11 cellular contexts compared by ENCODE assay signal in the genomic region with DNA sequence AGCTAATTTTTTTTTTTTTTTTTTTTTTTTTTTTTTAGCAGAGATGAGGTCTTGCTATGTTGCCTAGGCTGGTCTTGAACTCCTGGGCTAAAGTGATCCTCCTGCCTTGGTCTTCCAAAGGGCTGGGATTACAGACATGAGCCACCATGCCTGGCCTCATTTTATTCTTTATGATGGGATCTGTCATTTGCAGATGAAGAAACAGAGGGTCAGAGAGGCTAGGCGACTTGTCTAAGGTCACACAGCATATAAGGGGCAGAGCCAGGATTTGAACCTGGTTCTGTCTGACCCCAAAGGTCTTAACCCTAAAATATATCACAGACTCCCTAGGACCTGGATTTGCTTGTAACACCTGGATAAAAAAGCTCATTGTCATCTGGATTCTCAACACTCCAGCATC.
"Had no signal": no experiment of that assay in that cellular context is flagged by ENCODE, and none has a peak within 500 bp of the region (broad histone marks: within the 10 kb centered on the region; RNA-seq: fewer than 3 reads in every experiment).

No MANE protein-coding gene starts in this region.

- H3K36me3 ChIP-seq: gastrocnemius medialis, heart right ventricle, thyroid gland had no signal

- H3K27me3 Mint-ChIP-seq: activated CD8-positive, alpha-beta memory T cell treated with anti-CD3 and anti-CD28 coated beads, Interleukin-2, amount 10 ng/mL, durations not matched to agents 7 days and 5 days; activated naive CD8-positive, alpha-beta T cell treated with anti-CD3 and anti-CD28 coated beads, Interleukin-2, amount 10 ng/mL, durations not matched to agents 7 days and 5 days had no signal

- H3K9me3 ChIP-seq: gastrocnemius medialis, heart right ventricle, thyroid gland had no signal

- H3K4me1 ChIP-seq: gastrocnemius medialis, thyroid gland had no signal

- H3K27ac ChIP-seq: gastrocnemius medialis, heart right ventricle, thyroid gland had no signal

- ATAC-seq: activated CD8-positive, alpha-beta memory T cell treated with anti-CD3 and anti-CD28 coated beads, Interleukin-2, amount 10 ng/mL, durations not matched to agents 7 days and 5 days had no signal

- H3K4me3 Mint-ChIP-seq: activated CD8-positive, alpha-beta memory T cell treated with anti-CD3 and anti-CD28 coated beads, Interleukin-2, amount 10 ng/mL, durations not matched to agents 7 days and 5 days; activated naive CD8-positive, alpha-beta T cell treated with anti-CD3 and anti-CD28 coated beads, Interleukin-2, amount 10 ng/mL, durations not matched to agents 7 days and 5 days; nephron had no signal

- DNase-seq: activated CD4-positive, alpha-beta T cell treated with anti-CD3 and anti-CD28 coated beads for 1 hour; activated CD4-positive, alpha-beta T cell treated with anti-CD3 and anti-CD28 coated beads, Interleukin-2, amount 50 U/mL, for 48 hours; activated CD8-positive, alpha-beta memory T cell treated with anti-CD3 and anti-CD28 coated beads, Interleukin-2, amount 10 ng/mL, durations not matched to agents 7 days and 5 days; activated gamma-delta T cell treated with Interleukin-2 at 50 U/mL for 16 hours; activated naive CD8-positive, alpha-beta T cell treated with anti-CD3 and anti-CD28 coated beads, Interleukin-2, amount 10 ng/mL, durations not matched to agents 7 days and 5 days; activated T-cell treated with anti-CD3 and anti-CD28 coated beads, Interleukin-2, amount 50 U/mL, for 48 hours; heart right ventricle; T-helper 2 cell had no signal

- H3K27me3 ChIP-seq: gastrocnemius medialis, thyroid gland had no signal

- H3K4me3 ChIP-seq: gastrocnemius medialis, heart right ventricle, thyroid gland had no signal

- H3K4me1 Mint-ChIP-seq: activated CD8-positive, alpha-beta memory T cell treated with anti-CD3 and anti-CD28 coated beads, Interleukin-2, amount 10 ng/mL, durations not matched to agents 7 days and 5 days; activated naive CD8-positive, alpha-beta T cell treated with anti-CD3 and anti-CD28 coated beads, Interleukin-2, amount 10 ng/mL, durations not matched to agents 7 days and 5 days had no signal

- H3K36me3 Mint-ChIP-seq: activated CD8-positive, alpha-beta memory T cell treated with anti-CD3 and anti-CD28 coated beads, Interleukin-2, amount 10 ng/mL, durations not matched to agents 7 days and 5 days; activated naive CD8-positive, alpha-beta T cell treated with anti-CD3 and anti-CD28 coated beads, Interleukin-2, amount 10 ng/mL, durations not matched to agents 7 days and 5 days had no signal

- H3K27ac Mint-ChIP-seq: activated CD8-positive, alpha-beta memory T cell treated with anti-CD3 and anti-CD28 coated beads, Interleukin-2, amount 10 ng/mL, durations not matched to agents 7 days and 5 days; activated naive CD8-positive, alpha-beta T cell treated with anti-CD3 and anti-CD28 coated beads, Interleukin-2, amount 10 ng/mL, durations not matched to agents 7 days and 5 days had no signal

- H3K9me3 Mint-ChIP-seq: activated naive CD8-positive, alpha-beta T cell treated with anti-CD3 and anti-CD28 coated beads, Interleukin-2, amount 10 ng/mL, durations not matched to agents 7 days and 5 days; nephron had no signal
